Comparison of ENCODE assay signal across 1 cellular context in the genomic region with DNA sequence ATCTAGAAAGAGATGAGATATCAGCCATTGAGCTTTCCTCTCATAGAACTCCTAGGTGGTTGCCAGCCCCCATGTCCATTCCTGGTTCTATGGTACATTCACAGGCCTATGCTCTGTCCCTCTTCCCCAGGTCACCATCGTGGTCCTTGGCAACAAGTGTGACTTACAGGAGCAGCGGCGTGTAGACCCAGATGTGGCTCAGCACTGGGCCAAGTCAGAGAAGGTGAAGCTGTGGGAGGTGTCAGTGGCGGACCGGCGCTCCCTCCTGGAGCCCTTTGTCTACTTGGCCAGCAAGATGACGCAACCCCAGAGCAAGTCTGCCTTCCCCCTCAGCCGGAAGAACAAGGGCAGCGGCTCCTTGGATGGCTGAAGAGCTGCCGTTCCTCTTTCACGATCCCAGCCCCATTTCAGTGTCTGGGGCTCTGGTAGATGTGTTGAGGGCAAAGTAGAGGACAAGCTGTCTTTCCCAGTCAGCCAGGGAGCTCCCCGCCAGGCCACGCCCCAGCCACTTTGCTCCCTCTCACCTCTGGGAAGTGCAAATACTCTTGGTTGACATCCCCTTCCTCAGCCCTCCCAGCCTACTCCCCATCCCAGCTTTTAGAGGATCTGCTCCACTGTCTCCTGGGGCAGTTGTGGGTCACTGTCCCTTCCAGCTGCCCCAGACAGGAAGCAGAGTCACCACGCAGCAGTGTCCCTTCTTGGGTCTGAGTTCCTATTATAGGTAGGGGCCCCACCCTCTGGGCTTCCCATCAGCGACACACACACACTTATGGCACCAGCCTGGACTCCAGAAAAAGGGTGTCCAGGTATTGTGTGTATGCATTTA.
A peak's percentile ranks its signal among the peaks of the same experiment; 100 is the strongest.
TF ChIP-seq lines count a peak whose summit lies in the region.

No MANE protein-coding gene starts in this region.

TF ChIP-seq in K562, 482 proteins besides CTCF, POLR2A, EP300 and RAD21 (continues in another document):
- TF ChIP-seq CTBP1 (IDR thresholded peaks at IDR 0.05; ENCODE audit: borderline replicate concordance): peak; percentile 71; the same call in 1 of the 2 replicates
- TF ChIP-seq, protein P1, sequence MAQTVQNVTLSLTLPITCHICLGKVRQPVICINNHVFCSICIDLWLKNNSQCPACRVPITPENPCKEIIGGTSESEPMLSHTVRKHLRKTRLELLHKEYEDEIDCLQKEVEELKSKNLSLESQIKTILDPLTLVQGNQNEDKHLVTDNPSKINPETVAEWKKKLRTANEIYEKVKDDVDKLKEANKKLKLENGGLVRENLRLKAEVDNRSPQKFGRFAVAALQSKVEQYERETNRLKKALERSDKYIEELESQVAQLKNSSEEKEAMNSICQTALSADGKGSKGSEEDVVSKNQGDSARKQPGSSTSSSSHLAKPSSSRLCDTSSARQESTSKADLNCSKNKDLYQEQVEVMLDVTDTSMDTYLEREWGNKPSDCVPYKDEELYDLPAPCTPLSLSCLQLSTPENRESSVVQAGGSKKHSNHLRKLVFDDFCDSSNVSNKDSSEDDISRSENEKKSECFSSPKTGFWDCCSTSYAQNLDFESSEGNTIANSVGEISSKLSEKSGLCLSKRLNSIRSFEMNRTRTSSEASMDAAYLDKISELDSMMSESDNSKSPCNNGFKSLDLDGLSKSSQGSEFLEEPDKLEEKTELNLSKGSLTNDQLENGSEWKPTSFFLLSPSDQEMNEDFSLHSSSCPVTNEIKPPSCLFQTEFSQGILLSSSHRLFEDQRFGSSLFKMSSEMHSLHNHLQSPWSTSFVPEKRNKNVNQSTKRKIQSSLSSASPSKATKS (CRISPR knock-in tag; IDR thresholded peaks at IDR 0.05): no peak
- TF ChIP-seq RBM39 (optimal IDR thresholded peaks at IDR 0.05; ENCODE audit: low read depth, low read length): no peak
- no peak; the same call in 1 of the 2 replicates for TF ChIP-seq BRD4 (IDR thresholded peaks at IDR 0.05)
- no peak for TF ChIP-seq RBM17 (IDR thresholded peaks at IDR 0.05; ENCODE audit: borderline replicate concordance, low read depth, low read length)
- TF ChIP-seq STAT5A (IDR thresholded peaks at IDR 0.05; ENCODE audit: borderline replicate concordance, low read length): no peak
- TF ChIP-seq CEBPB (tag; IDR thresholded peaks at IDR 0.05): peak; percentile 99
- TF ChIP-seq ZNF134 (CRISPR knock-in tag; conservative IDR thresholded peaks at IDR 0.05): no peak
- TF ChIP-seq FOXO4 (CRISPR knock-in tag; IDR thresholded peaks at IDR 0.05): no peak
- TF ChIP-seq ZNF785 (CRISPR knock-in tag; IDR thresholded peaks at IDR 0.05): no peak
- TF ChIP-seq TEAD4 (IDR thresholded peaks at IDR 0.05; ENCODE audit: low read length): no peak
- no peak for TF ChIP-seq TEAD4 (CRISPR knock-in tag; IDR thresholded peaks at IDR 0.05; ENCODE audit: borderline replicate concordance)
- TF ChIP-seq, protein P2, sequence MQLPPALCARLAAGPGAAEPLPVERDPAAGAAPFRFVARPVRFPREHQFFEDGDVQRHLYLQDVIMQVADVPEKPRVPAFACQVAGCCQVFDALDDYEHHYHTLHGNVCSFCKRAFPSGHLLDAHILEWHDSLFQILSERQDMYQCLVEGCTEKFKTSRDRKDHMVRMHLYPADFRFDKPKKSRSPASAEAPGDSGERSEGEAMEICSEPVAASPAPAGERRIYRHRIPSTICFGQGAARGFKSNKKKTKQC (CRISPR knock-in tag; IDR thresholded peaks at IDR 0.05): 0 out of 2 replicates have a peak, but pooled peaks have one; percentile 44
- TF ChIP-seq ILF3 (IDR thresholded peaks at IDR 0.05; ENCODE audit: borderline replicate concordance): no peak
- TF ChIP-seq KLF13 (tag; IDR thresholded peaks at IDR 0.05; ENCODE audit: borderline replicate concordance, low read depth): 0 out of 2 replicates have a peak, but pooled peaks have one; percentile 9
- TF ChIP-seq CBX3 (IDR thresholded peaks at IDR 0.05; ENCODE audit: borderline replicate concordance in 1 of 2, low read length in 2 of 2): no peak
- no peak for TF ChIP-seq ZNF830 (CRISPR knock-in tag; IDR thresholded peaks at IDR 0.05)
- no peak for TF ChIP-seq PRPF4 (IDR thresholded peaks at IDR 0.05; ENCODE audit: insufficient read depth, low read depth, low read length, poor library complexity, severe bottlenecking)
- no peak for TF ChIP-seq ZNF316 (IDR thresholded peaks at IDR 0.05)
- peak; percentile 91 for TF ChIP-seq RBFOX2 (IDR thresholded peaks at IDR 0.05; ENCODE audit: low read depth, low read length)
- no peak for TF ChIP-seq ZNF277 (CRISPR knock-in tag; IDR thresholded peaks at IDR 0.05; ENCODE audit: borderline replicate concordance)
- TF ChIP-seq, protein P3, sequence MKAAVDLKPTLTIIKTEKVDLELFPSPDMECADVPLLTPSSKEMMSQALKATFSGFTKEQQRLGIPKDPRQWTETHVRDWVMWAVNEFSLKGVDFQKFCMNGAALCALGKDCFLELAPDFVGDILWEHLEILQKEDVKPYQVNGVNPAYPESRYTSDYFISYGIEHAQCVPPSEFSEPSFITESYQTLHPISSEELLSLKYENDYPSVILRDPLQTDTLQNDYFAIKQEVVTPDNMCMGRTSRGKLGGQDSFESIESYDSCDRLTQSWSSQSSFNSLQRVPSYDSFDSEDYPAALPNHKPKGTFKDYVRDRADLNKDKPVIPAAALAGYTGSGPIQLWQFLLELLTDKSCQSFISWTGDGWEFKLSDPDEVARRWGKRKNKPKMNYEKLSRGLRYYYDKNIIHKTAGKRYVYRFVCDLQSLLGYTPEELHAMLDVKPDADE (conservative IDR thresholded peaks at IDR 0.05; ENCODE audit: control insufficient read depth, low read depth, low read length): no peak
- peak; percentile 61; the same call in 1 of the 2 replicates for TF ChIP-seq ARID1B (IDR thresholded peaks at IDR 0.05)
- TF ChIP-seq ZBTB1 (CRISPR knock-in tag; IDR thresholded peaks at IDR 0.05; ENCODE audit: borderline replicate concordance, low read depth): no peak
- no peak; the same call in 1 of the 2 replicates for TF ChIP-seq RREB1 (CRISPR knock-in tag; IDR thresholded peaks at IDR 0.05)
- no peak for TF ChIP-seq ZNF717 (CRISPR knock-in tag; IDR thresholded peaks at IDR 0.05)
- no peak for TF ChIP-seq HMGN3 (IDR thresholded peaks at IDR 0.05; ENCODE audit: borderline replicate concordance, extremely low read depth, insufficient read length, low read depth, low read length)
- TF ChIP-seq SMAD3 (CRISPR knock-in tag; conservative IDR thresholded peaks at IDR 0.05): peak; percentile 60
- TF ChIP-seq MTF1 (CRISPR knock-in tag; IDR thresholded peaks at IDR 0.05; ENCODE audit: borderline replicate concordance): no peak
- TF ChIP-seq TARDBP (IDR thresholded peaks at IDR 0.05): no peak
- no peak for TF ChIP-seq ARHGAP35 (IDR thresholded peaks at IDR 0.05; ENCODE audit: partially characterized antibody)
- TF ChIP-seq NFE2 (IDR thresholded peaks at IDR 0.05; ENCODE audit: low read depth): no peak
- no peak for TF ChIP-seq ZNF354B (CRISPR knock-in tag; IDR thresholded peaks at IDR 0.05)
- TF ChIP-seq ZBTB2 (IDR thresholded peaks at IDR 0.05): no peak
- TF ChIP-seq U2AF2 (optimal IDR thresholded peaks at IDR 0.05; ENCODE audit: low read depth, low read length): no peak
- TF ChIP-seq, protein P4, sequence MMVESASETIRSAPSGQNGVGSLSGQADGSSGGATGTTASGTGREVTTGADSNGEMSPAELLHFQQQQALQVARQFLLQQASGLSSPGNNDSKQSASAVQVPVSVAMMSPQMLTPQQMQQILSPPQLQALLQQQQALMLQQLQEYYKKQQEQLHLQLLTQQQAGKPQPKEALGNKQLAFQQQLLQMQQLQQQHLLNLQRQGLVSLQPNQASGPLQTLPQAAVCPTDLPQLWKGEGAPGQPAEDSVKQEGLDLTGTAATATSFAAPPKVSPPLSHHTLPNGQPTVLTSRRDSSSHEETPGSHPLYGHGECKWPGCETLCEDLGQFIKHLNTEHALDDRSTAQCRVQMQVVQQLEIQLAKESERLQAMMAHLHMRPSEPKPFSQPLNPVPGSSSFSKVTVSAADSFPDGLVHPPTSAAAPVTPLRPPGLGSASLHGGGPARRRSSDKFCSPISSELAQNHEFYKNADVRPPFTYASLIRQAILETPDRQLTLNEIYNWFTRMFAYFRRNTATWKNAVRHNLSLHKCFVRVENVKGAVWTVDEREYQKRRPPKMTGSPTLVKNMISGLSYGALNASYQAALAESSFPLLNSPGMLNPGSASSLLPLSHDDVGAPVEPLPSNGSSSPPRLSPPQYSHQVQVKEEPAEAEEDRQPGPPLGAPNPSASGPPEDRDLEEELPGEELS (CRISPR knock-in tag; IDR thresholded peaks at IDR 0.05; ENCODE audit: borderline replicate concordance): no peak
- TF ChIP-seq ZNF583 (CRISPR knock-in tag; IDR thresholded peaks at IDR 0.05): peak; percentile 95
- TF ChIP-seq CGGBP1 (CRISPR knock-in tag; IDR thresholded peaks at IDR 0.05): no peak
- no peak for TF ChIP-seq BMI1 (IDR thresholded peaks at IDR 0.05; ENCODE audit: low read length)
